8 cellular contexts compared by ENCODE assay signal in the genomic region with DNA sequence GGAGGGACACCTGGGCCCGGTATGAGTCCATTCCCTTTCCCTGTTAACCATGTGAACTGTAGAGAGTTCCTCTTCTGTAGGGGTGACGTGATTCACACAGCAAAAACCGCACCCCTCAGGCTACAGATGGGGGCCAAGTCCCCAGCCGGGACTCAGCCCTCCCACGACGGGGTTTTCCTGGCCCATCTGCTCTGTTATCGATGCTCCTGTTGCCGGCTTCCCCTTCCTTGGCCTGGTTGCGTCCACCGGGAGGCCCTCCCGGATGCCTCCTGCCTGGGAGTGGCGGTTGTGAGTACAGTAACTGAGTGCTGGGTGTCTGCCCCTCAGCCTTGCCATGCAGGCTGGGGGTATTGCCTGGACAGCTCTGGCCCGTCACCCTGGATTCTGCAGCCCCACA. TPM values are rescaled to one million over a fixed set of nuclear protein-coding genes. Genes with fewer than 3 reads are reported as not detected.
DNase-seq lines count a peak whose midpoint lies in the region; ATAC-seq and TF ChIP-seq lines count a peak whose summit lies in the region.

No MANE protein-coding gene starts in this region.

- H3K9me3 Mint-ChIP-seq in activated T-helper 1 cell treated with anti-CD3 and anti-CD28 coated beads, Interleukin-12 subunit alpha, Interleukin-12 subunit beta, Interleukin-2, Interleukin-4 antibody, amounts not matched to agents 30 ng/mL and 10 ng/mL and 1 ng/mL, durations not matched to agents 14 hours and 24 hours and 36 hours = no peaks in the 10 kb centered on the region

- H3K36me3 Mint-ChIP-seq in activated T-helper 1 cell treated with anti-CD3 and anti-CD28 coated beads, Interleukin-12 subunit alpha, Interleukin-12 subunit beta, Interleukin-2, Interleukin-4 antibody, amounts not matched to agents 30 ng/mL and 10 ng/mL and 1 ng/mL, durations not matched to agents 14 hours and 24 hours and 36 hours (ENCODE audit: low read depth) = no peaks in the 10 kb centered on the region

- peaks cover 4% of the 10 kb centered on the region for H3K27me3 Mint-ChIP-seq in activated T-helper 1 cell treated with anti-CD3 and anti-CD28 coated beads, Interleukin-12 subunit alpha, Interleukin-12 subunit beta, Interleukin-2, Interleukin-4 antibody, amounts not matched to agents 30 ng/mL and 10 ng/mL and 1 ng/mL, durations not matched to agents 14 hours and 24 hours and 36 hours (ENCODE audit: insufficient read depth)

- no peaks in the 10 kb centered on the region for H3K36me3 ChIP-seq in left ventricle myocardium inferior

- H3K4me3 Mint-ChIP-seq in activated T-helper 1 cell treated with anti-CD3 and anti-CD28 coated beads, Interleukin-12 subunit alpha, Interleukin-12 subunit beta, Interleukin-2, Interleukin-4 antibody, amounts not matched to agents 30 ng/mL and 10 ng/mL and 1 ng/mL, durations not matched to agents 14 hours and 24 hours and 36 hours = peak overlapping the region; percentile 81

- H3K4me3 ChIP-seq in left ventricle myocardium inferior = peak overlapping the region; percentile 69

- DNase-seq in ELR (ENCODE audit: low read depth) (peak; percentile 70), Kasumi-1 (lab: John Stamatoyannopoulos, UW) (peak; percentile 46 to 58), left ventricle myocardium inferior (no peak), DMS153 treated with DMSO at 0.1 percent for 48 hours (lab: John Stamatoyannopoulos, UW; ENCODE audit: unreplicated experiment) (no peak), NCI-H748 (lab: John Stamatoyannopoulos, UW; ENCODE audit: unreplicated experiment) (no peak)
- no peak for DNase-seq in activated T-helper 1 cell treated with anti-CD3 and anti-CD28 coated beads, Interleukin-12 subunit alpha, Interleukin-12 subunit beta, Interleukin-2, Interleukin-4 antibody, amounts not matched to agents 30 ng/mL and 10 ng/mL and 1 ng/mL, durations not matched to agents 14 hours and 24 hours and 36 hours (ENCODE audit: low spot score)
- DNase-seq in stimulated activated CD4-positive, alpha-beta T cell treated with anti-CD3 and anti-CD28 coated beads, Interleukin-15, amount 100 ng/mL, for 24 hours = peak; percentile 74

- H3K27me3 ChIP-seq in left ventricle myocardium inferior (ENCODE audit: low read depth) = peaks cover 13% of the 10 kb centered on the region

- H3K27ac Mint-ChIP-seq in activated T-helper 1 cell treated with anti-CD3 and anti-CD28 coated beads, Interleukin-12 subunit alpha, Interleukin-12 subunit beta, Interleukin-2, Interleukin-4 antibody, amounts not matched to agents 30 ng/mL and 10 ng/mL and 1 ng/mL, durations not matched to agents 14 hours and 24 hours and 36 hours = peak overlapping the region; percentile 90

- H3K4me1 ChIP-seq in left ventricle myocardium inferior = peaks cover 46% of the 10 kb centered on the region

- peak overlapping the region; percentile 82 for H3K27ac ChIP-seq in left ventricle myocardium inferior (replicated peaks)

- no peaks in the 10 kb centered on the region for H3K9me3 ChIP-seq in left ventricle myocardium inferior (replicated peaks)

- intact Hi-C loops in activated T-helper 1 cell treated with anti-CD3 and anti-CD28 coated beads, Interleukin-12 subunit alpha, Interleukin-12 subunit beta, Interleukin-2, Interleukin-4 antibody, amounts not matched to agents 30 ng/mL and 10 ng/mL and 1 ng/mL, durations not matched to agents 14 hours and 24 hours and 36 hours (cut with micrococcal nuclease) = loop anchor here (1.0 to 5.0 kb wide), 10 partner anchors 71 to 900 kb away; a partner anchor contains a TSS
- intact Hi-C loops in left ventricle myocardium inferior (cut with micrococcal nuclease) = no loop called here

- peaks cover 23% of the 10 kb centered on the region for H3K4me1 Mint-ChIP-seq in activated T-helper 1 cell treated with anti-CD3 and anti-CD28 coated beads, Interleukin-12 subunit alpha, Interleukin-12 subunit beta, Interleukin-2, Interleukin-4 antibody, amounts not matched to agents 30 ng/mL and 10 ng/mL and 1 ng/mL, durations not matched to agents 14 hours and 24 hours and 36 hours (ENCODE audit: low read depth)

- no peak for TF ChIP-seq CTCF in left ventricle myocardium inferior (IDR thresholded peaks at IDR 0.05; ENCODE audit: borderline replicate concordance)

- peak; percentile 39 for ATAC-seq in GM21576 (IDR thresholded peaks at IDR 0.05; ENCODE audit: unreplicated experiment)

RNA-seq across cellular contexts. Expression of a gene that starts 0.8 kb away (rescaled TPM):
- 22.1 and 25.5 TPM in 2 replicates for total RNA-seq in activated T-helper 1 cell treated with anti-CD3 and anti-CD28 coated beads, Interleukin-12 subunit alpha, Interleukin-12 subunit beta, Interleukin-2, Interleukin-4 antibody, amounts not matched to agents 30 ng/mL and 10 ng/mL and 1 ng/mL, durations not matched to agents 14 hours and 24 hours and 36 hours
- 26.4 TPM for total RNA-seq in left ventricle myocardium inferior

Comparison
In these comparisons a context has a peak if more than half of its experiments do, and no peak if none do; other contexts are left out.
1. DNase-seq: peak in ELR (single experiment), Kasumi-1 (2 of 2) and stimulated activated CD4-positive, alpha-beta T cell treated with anti-CD3 and anti-CD28 coated beads, Interleukin-15, amount 100 ng/mL, for 24 hours (single experiment); none in activated T-helper 1 cell treated with anti-CD3 and anti-CD28 coated beads, Interleukin-12 subunit alpha, Interleukin-12 subunit beta, Interleukin-2, Interleukin-4 antibody, amounts not matched to agents 30 ng/mL and 10 ng/mL and 1 ng/mL, durations not matched to agents 14 hours and 24 hours and 36 hours (single experiment), left ventricle myocardium inferior (single experiment), DMS153 treated with DMSO at 0.1 percent for 48 hours (single experiment) and NCI-H748 (single experiment).